1 cellular context compared by ENCODE assay signal in genomic region chr1:205346956-205347574, GRCh38.
A peak's percentile ranks its signal among the peaks of the same experiment; 100 is the strongest.
TF ChIP-seq lines count a peak whose summit lies in the region.

No MANE protein-coding gene starts in this region.

TF ChIP-seq in IMR-90, 13 proteins besides CTCF, POLR2A, EP300 and RAD21:
- TF ChIP-seq ELK1 (IDR thresholded peaks at IDR 0.05; ENCODE audit: borderline replicate concordance, low read depth, low read length) (no peak), CEBPB (IDR thresholded peaks at IDR 0.05; ENCODE audit: low read depth, low read length) (peak; percentile 80), MAFK (IDR thresholded peaks at IDR 0.05; ENCODE audit: low read depth, low read length) (no peak)
